24 cellular contexts compared by ENCODE assay signal in genomic region chr2:68103656-68104055, GRCh38.
"Had no signal": no experiment of that assay in that cellular context is flagged by ENCODE, and none has a peak within 500 bp of the region (broad histone marks: within the 10 kb centered on the region; RNA-seq: fewer than 3 reads in every experiment).

No MANE protein-coding gene starts in this region.

- ATAC-seq: activated CD8-positive, alpha-beta T cell treated with anti-CD3 and anti-CD28 coated beads, Interleukin-2, amount 10 ng/mL, durations not matched to agents 7 days and 5 days; activated naive CD4-positive, alpha-beta T cell treated with anti-CD3 and anti-CD28 coated beads, Interleukin-2, amount 50 U/mL, for 72 hours; effector memory CD8-positive, alpha-beta T cell; left lobe of liver; natural killer cell; T-helper 17 cell had no signal

- H3K36me3 ChIP-seq: breast epithelium had no signal

- H3K27ac ChIP-seq: breast epithelium had no signal

- H3K4me1 Mint-ChIP-seq: activated CD4-positive, alpha-beta T cell treated with anti-CD3 and anti-CD28 coated beads, Interleukin-2, amount 10 ng/mL, durations not matched to agents 24 days and 14 days; T-helper 17 cell had no signal

- H3K27ac Mint-ChIP-seq: activated CD4-positive, alpha-beta T cell treated with anti-CD3 and anti-CD28 coated beads, Interleukin-2, amount 10 ng/mL, durations not matched to agents 24 days and 14 days; activated CD8-positive, alpha-beta T cell treated with anti-CD3 and anti-CD28 coated beads, Interleukin-2, amount 10 ng/mL, durations not matched to agents 7 days and 5 days; activated naive CD4-positive, alpha-beta T cell treated with anti-CD3 and anti-CD28 coated beads, Interleukin-2, amount 50 U/mL, for 72 hours; effector memory CD8-positive, alpha-beta T cell; natural killer cell; T-helper 17 cell had no signal

- DNase-seq: activated CD4-positive, alpha-beta T cell treated with anti-CD3 and anti-CD28 coated beads, Interleukin-2, amount 10 ng/mL, durations not matched to agents 24 days and 14 days; activated CD4-positive, CD25-positive, alpha-beta regulatory T cell; activated CD8-positive, alpha-beta memory T cell treated with anti-CD3 and anti-CD28 coated beads, Interleukin-2, amount 50 U/mL, for 4 hours; activated CD8-positive, alpha-beta T cell treated with anti-CD3 and anti-CD28 coated beads, Interleukin-2, amount 10 ng/mL, durations not matched to agents 7 days and 5 days; activated gamma-delta T cell; activated T-cell treated with anti-CD3 and anti-CD28 coated beads, Interleukin-2, amount 50 U/mL, for 48 hours; amygdala; cerebellar nuclear complex; dermis blood vessel endothelial cell; effector memory CD8-positive, alpha-beta T cell; hippocampal formation; natural killer cell; posterior cingulate gyrus; retina; small intestine; stimulated activated CD4-positive, alpha-beta T cell treated with anti-CD3 and anti-CD28 coated beads, Interleukin-4, amount 100 ng/mL, for 24 hours; stimulated activated naive CD4-positive, alpha-beta T cell; substantia nigra; T-helper 17 cell; trophoblast cell had no signal

- H3K4me1 ChIP-seq: breast epithelium had no signal

- H3K4me3 Mint-ChIP-seq: activated CD4-positive, alpha-beta T cell treated with anti-CD3 and anti-CD28 coated beads, Interleukin-2, amount 10 ng/mL, durations not matched to agents 24 days and 14 days; activated CD8-positive, alpha-beta T cell treated with anti-CD3 and anti-CD28 coated beads, Interleukin-2, amount 10 ng/mL, durations not matched to agents 7 days and 5 days; effector memory CD8-positive, alpha-beta T cell; natural killer cell; T-helper 17 cell had no signal

- FAIRE-seq: small intestine, TTC549 had no signal

- H3K27me3 ChIP-seq: breast epithelium had no signal

- H3K27me3 Mint-ChIP-seq: T-helper 17 cell had no signal

- H3K4me3 ChIP-seq: breast epithelium had no signal
